11 cellular contexts compared by ENCODE assay signal in genomic region chr12:102483466-102483865, GRCh38. TPM values are rescaled to one million over a fixed set of nuclear protein-coding genes. Genes with fewer than 3 reads are reported as not detected.
DNase-seq lines count a peak whose midpoint lies in the region; ATAC-seq and TF ChIP-seq lines count a peak whose summit lies in the region.
"Had no signal": no experiment of that assay in that cellular context is flagged by ENCODE, and none has a peak within 500 bp of the region (broad histone marks: within the 10 kb centered on the region; RNA-seq: fewer than 3 reads in every experiment).

No MANE protein-coding gene starts in this region.

- H2AFZ ChIP-seq in SK-N-SH (ENCODE audit: low read depth) = no peak overlapping the region

- H3K27me3 Mint-ChIP-seq in activated T-helper 1 cell treated with anti-CD3 and anti-CD28 coated beads, Interleukin-12 subunit alpha, Interleukin-12 subunit beta, Interleukin-2, Interleukin-4 antibody, amounts not matched to agents 30 ng/mL and 10 ng/mL and 1 ng/mL, durations not matched to agents 14 hours and 24 hours and 36 hours (ENCODE audit: insufficient read depth) = no peaks in the 10 kb centered on the region

- no peaks in the 10 kb centered on the region for H3K9me3 Mint-ChIP-seq in activated T-helper 1 cell treated with anti-CD3 and anti-CD28 coated beads, Interleukin-12 subunit alpha, Interleukin-12 subunit beta, Interleukin-2, Interleukin-4 antibody, amounts not matched to agents 30 ng/mL and 10 ng/mL and 1 ng/mL, durations not matched to agents 14 hours and 24 hours and 36 hours

- CTCF ChIA-PET in SK-N-SH (lab: Yijun Ruan, JAX) = interaction anchor here (0.6 to 3.8 kb wide), 19 partner anchors 10 to 565 kb away, joined by 3 to 15 read pairs (median 5); no protein-coding TSS in a partner anchor

- H3K4me2 ChIP-seq in SK-N-SH = no peak overlapping the region

- TF ChIP-seq CTCF in GM13976 (IDR thresholded peaks at IDR 0.05; ENCODE audit: borderline replicate concordance, control extremely low read depth, extremely low read depth, insufficient read depth, missing control alignments) = no peak
- TF ChIP-seq CTCF in SK-N-SH (IDR thresholded peaks at IDR 0.05) = no peak

- no peaks in the 10 kb centered on the region for H3K79me2 ChIP-seq in SK-N-SH (ENCODE audit: insufficient read depth)

- no peaks in the 10 kb centered on the region for H3K27me3 ChIP-seq in SK-N-SH (ENCODE audit: insufficient read depth)
- H3K27me3 ChIP-seq: body of pancreas had no signal

- peak overlapping the region; percentile 73 for H3K4me3 Mint-ChIP-seq in activated T-helper 1 cell treated with anti-CD3 and anti-CD28 coated beads, Interleukin-12 subunit alpha, Interleukin-12 subunit beta, Interleukin-2, Interleukin-4 antibody, amounts not matched to agents 30 ng/mL and 10 ng/mL and 1 ng/mL, durations not matched to agents 14 hours and 24 hours and 36 hours

- H3K9ac ChIP-seq in SK-N-SH = no peak overlapping the region

- H3K36me3 Mint-ChIP-seq in activated T-helper 1 cell treated with anti-CD3 and anti-CD28 coated beads, Interleukin-12 subunit alpha, Interleukin-12 subunit beta, Interleukin-2, Interleukin-4 antibody, amounts not matched to agents 30 ng/mL and 10 ng/mL and 1 ng/mL, durations not matched to agents 14 hours and 24 hours and 36 hours (ENCODE audit: low read depth) = peaks cover 2% of the 10 kb centered on the region

- DNase-seq in GM13976 (ENCODE audit: low spot score) (peak; percentile 39), AML-193 (lab: John Stamatoyannopoulos, UW) (no peak), SK-N-SH (no peak), NCI-H2029 treated with DMSO at 0.1 percent for 48 hours (lab: John Stamatoyannopoulos, UW) (no peak), RKO (ENCODE audit: low spot score) (no peak)
- DNase-seq in activated T-helper 1 cell treated with anti-CD3 and anti-CD28 coated beads, Interleukin-12 subunit alpha, Interleukin-12 subunit beta, Interleukin-2, Interleukin-4 antibody, amounts not matched to agents 30 ng/mL and 10 ng/mL and 1 ng/mL, durations not matched to agents 14 hours and 24 hours and 36 hours (ENCODE audit: low spot score) = no peak
- DNase-seq: body of pancreas, DND-41 had no signal

- no peaks in the 10 kb centered on the region for H3K9me3 ChIP-seq in SK-N-SH
- H3K9me3 ChIP-seq: body of pancreas had no signal

- TF ChIP-seq EP300 in SK-N-SH (IDR thresholded peaks at IDR 0.05; ENCODE audit: borderline replicate concordance in 1 of 2, low read depth in 1 of 2, low read length in 1 of 2) = no peak

- no peak for TF ChIP-seq RAD21 in SK-N-SH (IDR thresholded peaks at IDR 0.05; ENCODE audit: low read length)

- no peak overlapping the region for H3K27ac ChIP-seq in SK-N-SH (ENCODE audit: low read depth in 2 of 2, low read length in 1 of 2)

- intact Hi-C loops in activated T-helper 1 cell treated with anti-CD3 and anti-CD28 coated beads, Interleukin-12 subunit alpha, Interleukin-12 subunit beta, Interleukin-2, Interleukin-4 antibody, amounts not matched to agents 30 ng/mL and 10 ng/mL and 1 ng/mL, durations not matched to agents 14 hours and 24 hours and 36 hours (cut with micrococcal nuclease) = loop anchor here (2.0 to 5.0 kb wide), 4 partner anchors 244 to 1013 kb away; partner anchors contain the start of gene DRAM1

- H3K9me2 ChIP-seq in SK-N-SH = no peaks in the 10 kb centered on the region

- H3K36me3 ChIP-seq in SK-N-SH (replicated peaks in 1 of 2; ENCODE audit: control insufficient read depth in 1 of 2, insufficient read depth in 2 of 2, low read length in 1 of 2) = no peaks in the 10 kb centered on the region

- no peaks in the 10 kb centered on the region for H3F3A ChIP-seq in SK-N-SH (replicated peaks; ENCODE audit: insufficient read depth)

- 71% methylated on average over 2 of the region's 2 CpGs for WGBS in SK-N-SH (ENCODE audit: low lambda C conversion rate)

- in situ Hi-C loops in GM13976 (cut with MboI; ENCODE audit: low sequenced_read_pairs, unreplicated experiment) = loop anchor here (5.0 kb wide), 1 partner anchor 551 kb away; no protein-coding TSS in a partner anchor

- H3K4me1 Mint-ChIP-seq in activated T-helper 1 cell treated with anti-CD3 and anti-CD28 coated beads, Interleukin-12 subunit alpha, Interleukin-12 subunit beta, Interleukin-2, Interleukin-4 antibody, amounts not matched to agents 30 ng/mL and 10 ng/mL and 1 ng/mL, durations not matched to agents 14 hours and 24 hours and 36 hours (ENCODE audit: low read depth) = peaks cover 33% of the 10 kb centered on the region

- H3K4me1 ChIP-seq in SK-N-SH (ENCODE audit: control insufficient read depth in 1 of 2, insufficient read depth in 2 of 2, low read depth in 1 of 2, low read length in 1 of 2) = peaks cover 5% of the 10 kb centered on the region in 2 experiments; a peak in 2 of 4 replicates

- ATAC-seq in GM19328 (IDR thresholded peaks at IDR 0.05; ENCODE audit: unreplicated experiment) = peak; percentile 57
- peak; percentile 53 for ATAC-seq in HG02981 (IDR thresholded peaks at IDR 0.05; ENCODE audit: unreplicated experiment)
- ATAC-seq: body of pancreas had no signal

- H3K27ac Mint-ChIP-seq in activated T-helper 1 cell treated with anti-CD3 and anti-CD28 coated beads, Interleukin-12 subunit alpha, Interleukin-12 subunit beta, Interleukin-2, Interleukin-4 antibody, amounts not matched to agents 30 ng/mL and 10 ng/mL and 1 ng/mL, durations not matched to agents 14 hours and 24 hours and 36 hours = peak overlapping the region; percentile 92

- H4K20me1 ChIP-seq in SK-N-SH (ENCODE audit: insufficient read depth) = no peaks in the 10 kb centered on the region

- H3K4me3 ChIP-seq in SK-N-SH (ENCODE audit: low read depth in 2 of 2, low read length in 1 of 2) = no peak overlapping the region
- H3K4me3 ChIP-seq: body of pancreas had no signal

- POLR2A ChIA-PET in SK-N-SH (lab: Yijun Ruan, JAX) = no interaction called here

TF ChIP-seq in SK-N-SH, 30 proteins besides CTCF, POLR2A, EP300 and RAD21:
- TF ChIP-seq ELF1 (IDR thresholded peaks at IDR 0.05) (no peak), POLR2AphosphoS5 (IDR thresholded peaks at IDR 0.05; ENCODE audit: low read depth, low read length) (no peak), NFIC (IDR thresholded peaks at IDR 0.05; ENCODE audit: borderline replicate concordance) (no peak), PBX3 (IDR thresholded peaks at IDR 0.05) (no peak), USF1 (IDR thresholded peaks at IDR 0.05; ENCODE audit: borderline replicate concordance, low read depth) (no peak)
- TF ChIP-seq, protein P1, sequence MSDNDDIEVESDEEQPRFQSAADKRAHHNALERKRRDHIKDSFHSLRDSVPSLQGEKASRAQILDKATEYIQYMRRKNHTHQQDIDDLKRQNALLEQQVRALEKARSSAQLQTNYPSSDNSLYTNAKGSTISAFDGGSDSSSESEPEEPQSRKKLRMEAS (IDR thresholded peaks at IDR 0.05; ENCODE audit: low read depth) = no peak

RNA-seq across cellular contexts. Expression of gene IGF1, which starts 3.1 kb away (rescaled TPM):
- total RNA-seq in activated T-helper 1 cell treated with anti-CD3 and anti-CD28 coated beads, Interleukin-12 subunit alpha, Interleukin-12 subunit beta, Interleukin-2, Interleukin-4 antibody, amounts not matched to agents 30 ng/mL and 10 ng/mL and 1 ng/mL, durations not matched to agents 14 hours and 24 hours and 36 hours = 0.34 and 0.83 TPM in 2 replicates
- polyA plus RNA-seq in SK-N-SH (2012; rRNA removed) = 0.07 and 0.29 TPM in 2 replicates
- polyA plus RNA-seq in SK-N-SH (2012; cell fraction: cytosol; rRNA removed) = under 0.01 and 0.01 TPM in 2 replicates
- polyA plus RNA-seq in SK-N-SH (2012; cell fraction: nucleus; rRNA removed) = 0.05 TPM in 1 of 2 replicates, not detected in the other
- total RNA-seq: LHCN-M2 had no signal
